ENCODE assay signal across 9 cellular contexts in genomic region chr22:17734197-17734596, GRCh38. TPM values are rescaled to one million over a fixed set of nuclear protein-coding genes. Genes with fewer than 3 reads are reported as not detected.
DNase-seq lines count a peak whose midpoint lies in the region; ATAC-seq and TF ChIP-seq lines count a peak whose summit lies in the region.
"Had no signal": no experiment of that assay in that cellular context is flagged by ENCODE, and none has a peak within 500 bp of the region (broad histone marks: within the 10 kb centered on the region; RNA-seq: fewer than 3 reads in every experiment).

No MANE protein-coding gene starts in this region.

- peaks cover 91% of the 10 kb centered on the region for H3K36me3 ChIP-seq in DND-41 (ENCODE audit: insufficient read depth, low read length)
- H3K36me3 ChIP-seq in naive thymus-derived CD4-positive, alpha-beta T cell (ENCODE audit: control insufficient read depth in 2 of 3, insufficient read depth in 3 of 3, low read length in 3 of 3): peaks cover 6 to 85% (median 9%) of the 10 kb centered on the region in 3 experiments

- CTCF ChIA-PET in naive thymus-derived CD4-positive, alpha-beta T cell (lab: Charles Lee): interaction anchor here (1.2 to 1.3 kb wide), 2 partner anchors 9 to 10 kb away, joined by 3 to 4 read pairs; no protein-coding TSS in a partner anchor

- no peaks in the 10 kb centered on the region for H3K9me3 Mint-ChIP-seq in activated T-helper 2 cell treated with anti-CD3 and anti-CD28 coated beads, Interferon-gamma antibody, Interleukin-2, Interleukin-4, amounts not matched to agents 10 μg/mL and 5 μg/mL and 100 μg/mL, durations not matched to agents 14 hours and 24 hours and 36 hours
- H3K9me3 Mint-ChIP-seq in naive thymus-derived CD4-positive, alpha-beta T cell: no peaks in the 10 kb centered on the region

- H3K36me3 Mint-ChIP-seq in activated T-helper 2 cell treated with anti-CD3 and anti-CD28 coated beads, Interferon-gamma antibody, Interleukin-2, Interleukin-4, amounts not matched to agents 10 μg/mL and 5 μg/mL and 100 μg/mL, durations not matched to agents 14 hours and 24 hours and 36 hours (ENCODE audit: low read depth): peaks cover 34% of the 10 kb centered on the region
- peaks cover 7 to 30% (median 15%) of the 10 kb centered on the region in 5 donors for H3K36me3 Mint-ChIP-seq in naive thymus-derived CD4-positive, alpha-beta T cell

- TF ChIP-seq CTCF in DND-41 (IDR thresholded peaks at IDR 0.05; ENCODE audit: borderline replicate concordance, extremely low read depth, low read length, poor library complexity, severe bottlenecking): no peak

- H3K4me3 ChIP-seq in DND-41 (ENCODE audit: low read depth in 1 of 2, low read length in 2 of 2): no peak overlapping the region
- no peak overlapping the region for H3K4me3 ChIP-seq in Jurkat, Clone E6-1 (ENCODE audit: low read length)
- H3K4me3 ChIP-seq in naive thymus-derived CD4-positive, alpha-beta T cell (ENCODE audit: low read length): no peak overlapping the region

- ATAC-seq in DND-41 (ENCODE audit: insufficient read depth, low read depth) (peak; percentile 59), HG03045 (IDR thresholded peaks at IDR 0.05; ENCODE audit: unreplicated experiment) (no peak), esophagus mucosa (no peak)
- peak; percentile 49 for ATAC-seq in naive thymus-derived CD4-positive, alpha-beta T cell

- peaks cover 20% of the 10 kb centered on the region for H3K4me1 Mint-ChIP-seq in activated T-helper 2 cell treated with anti-CD3 and anti-CD28 coated beads, Interferon-gamma antibody, Interleukin-2, Interleukin-4, amounts not matched to agents 10 μg/mL and 5 μg/mL and 100 μg/mL, durations not matched to agents 14 hours and 24 hours and 36 hours (ENCODE audit: low read depth)
- H3K4me1 Mint-ChIP-seq in naive thymus-derived CD4-positive, alpha-beta T cell: peaks cover 3 to 15% (median 12%) of the 10 kb centered on the region in 7 donors

- no peaks in the 10 kb centered on the region for H3K79me2 ChIP-seq in DND-41 (ENCODE audit: insufficient read depth, low read length)

- H2AFZ ChIP-seq in DND-41 (ENCODE audit: low read depth, low read length): no peak overlapping the region

- no peaks in the 10 kb centered on the region for H3K27me3 ChIP-seq in DND-41 (ENCODE audit: insufficient read depth, low read length, poor library complexity)
- no peaks in the 10 kb centered on the region for H3K27me3 ChIP-seq in naive thymus-derived CD4-positive, alpha-beta T cell (ENCODE audit: control insufficient read depth in 2 of 2, insufficient read depth in 2 of 2, low read length in 2 of 2)

- peaks cover 8% of the 10 kb centered on the region; the same call in 1 of the 2 replicates for H4K20me1 ChIP-seq in DND-41 (ENCODE audit: insufficient read depth, low read length)

- H3K27me3 Mint-ChIP-seq in activated T-helper 2 cell treated with anti-CD3 and anti-CD28 coated beads, Interferon-gamma antibody, Interleukin-2, Interleukin-4, amounts not matched to agents 10 μg/mL and 5 μg/mL and 100 μg/mL, durations not matched to agents 14 hours and 24 hours and 36 hours (ENCODE audit: low read depth): no peaks in the 10 kb centered on the region
- H3K27me3 Mint-ChIP-seq in naive thymus-derived CD4-positive, alpha-beta T cell: no peaks in the 10 kb centered on the region

- intact Hi-C loops in activated T-helper 2 cell treated with anti-CD3 and anti-CD28 coated beads, Interferon-gamma antibody, Interleukin-2, Interleukin-4, amounts not matched to agents 10 μg/mL and 5 μg/mL and 100 μg/mL, durations not matched to agents 14 hours and 24 hours and 36 hours (cut with micrococcal nuclease): loop anchor here (2.0 kb wide), 1 partner anchor 47 kb away; no protein-coding TSS in a partner anchor
- intact Hi-C loops in naive thymus-derived CD4-positive, alpha-beta T cell (cut with micrococcal nuclease): no loop called here

- no peaks in the 10 kb centered on the region for H3K4me1 ChIP-seq in DND-41 (ENCODE audit: insufficient read depth, low read length)
- H3K4me1 ChIP-seq in naive thymus-derived CD4-positive, alpha-beta T cell (ENCODE audit: control insufficient read depth in 2 of 2, insufficient read depth in 2 of 2, low read length in 2 of 2): peaks cover 0 to 3% of the 10 kb centered on the region in 2 donors

- H3K9ac ChIP-seq in DND-41 (ENCODE audit: low read depth, low read length): no peak overlapping the region

- no peak overlapping the region; the same call in 1 of the 2 replicates for H3K27ac ChIP-seq in DND-41 (ENCODE audit: low read length)
- peak overlapping the region; percentile 33 for H3K27ac ChIP-seq in naive thymus-derived CD4-positive, alpha-beta T cell (ENCODE audit: low read depth, low read length)

- no peaks in the 10 kb centered on the region for H3K9me3 ChIP-seq in DND-41 (ENCODE audit: insufficient read depth, low read length, severe bottlenecking)
- H3K9me3 ChIP-seq in naive thymus-derived CD4-positive, alpha-beta T cell (ENCODE audit: control insufficient read depth in 2 of 3, low read length in 3 of 3): no peaks in the 10 kb centered on the region

- H3K4me2 ChIP-seq in DND-41 (ENCODE audit: insufficient read depth, low read length): no peak overlapping the region

- no peak for DNase-seq in DND-41
- DNase-seq in Jurkat, Clone E6-1 (ENCODE audit: low read depth, low spot score): peak; percentile 46
- DNase-seq in activated T-helper 2 cell treated with anti-CD3 and anti-CD28 coated beads, Interferon-gamma antibody, Interleukin-2, Interleukin-4, amounts not matched to agents 10 μg/mL and 5 μg/mL and 100 μg/mL, durations not matched to agents 14 hours and 24 hours and 36 hours (ENCODE audit: low spot score): no peak
- no peak for DNase-seq in naive thymus-derived CD4-positive, alpha-beta T cell
- DNase-seq in HuH-7 (ENCODE audit: low spot score): no peak
- DNase-seq in NCI-H2171 (lab: John Stamatoyannopoulos, UW): no peak
- DNase-seq: NCI-H446 treated with DMSO at 0.1 percent for 48 hours had no signal

- H3K27ac Mint-ChIP-seq in activated T-helper 2 cell treated with anti-CD3 and anti-CD28 coated beads, Interferon-gamma antibody, Interleukin-2, Interleukin-4, amounts not matched to agents 10 μg/mL and 5 μg/mL and 100 μg/mL, durations not matched to agents 14 hours and 24 hours and 36 hours: peak overlapping the region; percentile 74
- H3K27ac Mint-ChIP-seq in naive thymus-derived CD4-positive, alpha-beta T cell: peak overlapping the region in 8 of 9 donors; percentile 37 to 89 (median 70)

- POLR2A ChIA-PET in naive thymus-derived CD4-positive, alpha-beta T cell (lab: Charles Lee): no interaction called here

- H3K4me3 Mint-ChIP-seq in activated T-helper 2 cell treated with anti-CD3 and anti-CD28 coated beads, Interferon-gamma antibody, Interleukin-2, Interleukin-4, amounts not matched to agents 10 μg/mL and 5 μg/mL and 100 μg/mL, durations not matched to agents 14 hours and 24 hours and 36 hours (ENCODE audit: low read depth): no peak overlapping the region
- peak overlapping the region in 1 of 10 donors; percentile 1 for H3K4me3 Mint-ChIP-seq in naive thymus-derived CD4-positive, alpha-beta T cell

RNA-seq across cellular contexts. Expression of gene BID, which starts 40.1 kb away (rescaled TPM):
- polyA plus RNA-seq in Jurkat, Clone E6-1 (2012; ENCODE audit: insufficient read depth, insufficient read length): 202 TPM
- total RNA-seq in activated T-helper 2 cell treated with anti-CD3 and anti-CD28 coated beads, Interferon-gamma antibody, Interleukin-2, Interleukin-4, amounts not matched to agents 10 μg/mL and 5 μg/mL and 100 μg/mL, durations not matched to agents 14 hours and 24 hours and 36 hours: 11.5 and 14.3 TPM in 2 replicates
- 10 to 100 TPM; 15.4 to 64.6 (median 21.9) TPM for total RNA-seq in naive thymus-derived CD4-positive, alpha-beta T cell
- 10 to 100 TPM; 51.4 to 66.2 TPM for polyA plus RNA-seq in naive thymus-derived CD4-positive, alpha-beta T cell
- total RNA-seq in esophagus mucosa: 12.3 TPM

Comparison
In these comparisons a context has a peak if more than half of its experiments do, and no peak if none do; other contexts are left out.
1. ATAC-seq: peak in DND-41 (single experiment) and naive thymus-derived CD4-positive, alpha-beta T cell (single experiment); none in HG03045 (single experiment) and esophagus mucosa (single experiment).